ENCODE assay signal across 8 cellular contexts in genomic region chr2:74528600-74529356, GRCh38. TPM values are rescaled to one million over a fixed set of nuclear protein-coding genes. Genes with fewer than 3 reads are reported as not detected.
DNase-seq lines count a peak whose midpoint lies in the region; ATAC-seq and TF ChIP-seq lines count a peak whose summit lies in the region.

No MANE protein-coding gene starts in this region.

- H3K9ac ChIP-seq in HCT116 (ENCODE audit: low read length) (peak overlapping the region; percentile 98), endodermal cell (ENCODE audit: extremely low read depth, low read length, poor library complexity, severe bottlenecking) (peak overlapping the region; percentile 90)

- BruUV-seq in HCT116 (replicated peaks; lab: Mats Ljungman, UMichigan) = TSS peak; percentile 65
- BruUV-seq in OCI-LY7 (replicated peaks; lab: Mats Ljungman, UMichigan) = no TSS peak

- intact Hi-C loops in HCT116 (cut with micrococcal nuclease) (loop anchor here (1.0 kb wide), 2 partner anchors 45 to 74 kb away; partner anchors contain the start of gene TTC31), OCI-LY7 (cut with micrococcal nuclease; ENCODE audit: unreplicated experiment) (loop anchor here (1.0 kb wide), 4 partner anchors 21 to 107 kb away; partner anchors contain the start of genes C2orf81, PCGF1, TTC31 and WDR54)

- H3K4me1 ChIP-seq in HCT116 (ENCODE audit: control insufficient read depth in 1 of 2, insufficient read depth in 2 of 2, low read length in 2 of 2) = peaks cover 14 to 30% of the 10 kb centered on the region in 2 experiments
- H3K4me1 ChIP-seq in OCI-LY7 (ENCODE audit: insufficient read depth, low read length, poor library complexity, severe bottlenecking) = peaks cover 33% of the 10 kb centered on the region
- no peaks in the 10 kb centered on the region for H3K4me1 ChIP-seq in endodermal cell (ENCODE audit: control insufficient read depth, insufficient read depth, low read length)

- H3K4me3 Mint-ChIP-seq in endodermal cell = peak overlapping the region; percentile 98
- peak overlapping the region; percentile 98 for H3K4me3 Mint-ChIP-seq in neural crest cell

- H3K4me2 ChIP-seq in HCT116 (ENCODE audit: low read length) = peak overlapping the region; percentile 86
- peak overlapping the region; percentile 95 for H3K4me2 ChIP-seq in OCI-LY7 (ENCODE audit: low read length)

- RAD21 ChIA-PET in HCT116 (lab: Charles Lee; ENCODE audit: low non-redundant PET in 1 of 2, low total read pairs in 2 of 2, uncharacterized antibody in 2 of 2, unreplicated experiment in 2 of 2) = no interaction called here

- TF ChIP-seq CTCF in GM12872 (IDR thresholded peaks at IDR 0.05; ENCODE audit: insufficient read depth, low read depth, low read length) (peak; percentile 31; the same call in 1 of the 3 replicates), HCT116 (IDR thresholded peaks at IDR 0.05 in 2 of 3, conservative IDR thresholded peaks at IDR 0.05 in 1 of 3; ENCODE audit: borderline replicate concordance in 1 of 3, insufficient read depth in 1 of 3, low read depth in 2 of 3, low read length in 2 of 3) (0 out of 6 replicates have a peak, but pooled peaks of 1 of the 3 experiments have one; percentile 11), OCI-LY7 (conservative IDR thresholded peaks at IDR 0.05; ENCODE audit: low read length) (peak; percentile 56), endodermal cell (conservative IDR thresholded peaks at IDR 0.05) (no peak), neural crest cell (conservative IDR thresholded peaks at IDR 0.05) (no peak)

- H3K27ac Mint-ChIP-seq in endodermal cell = peak overlapping the region; percentile 98
- H3K27ac Mint-ChIP-seq in neural crest cell (ENCODE audit: unreplicated experiment) = peak overlapping the region; percentile 98

- H3K27me3 ChIP-seq in HCT116 (ENCODE audit: insufficient read depth, low read length) (no peaks in the 10 kb centered on the region), endodermal cell (ENCODE audit: control insufficient read depth, insufficient read depth, low read length, poor library complexity, severe bottlenecking) (peaks cover 4% of the 10 kb centered on the region)

- no peaks in the 10 kb centered on the region for H3K9me2 ChIP-seq in HCT116 (ENCODE audit: insufficient read depth)
- no peaks in the 10 kb centered on the region for H3K9me2 ChIP-seq in OCI-LY7 (ENCODE audit: insufficient read depth, low read length)

- H3K27me3 Mint-ChIP-seq in endodermal cell (ENCODE audit: insufficient read depth) = peaks cover 5% of the 10 kb centered on the region
- H3K27me3 Mint-ChIP-seq in neural crest cell (ENCODE audit: low read depth) = peaks cover 6% of the 10 kb centered on the region

- H3K36me3 Mint-ChIP-seq in endodermal cell (ENCODE audit: low read depth) (peaks cover 32% of the 10 kb centered on the region), neural crest cell (ENCODE audit: low read depth) (peaks cover 17% of the 10 kb centered on the region)

- H4K20me1 ChIP-seq in HCT116 (ENCODE audit: insufficient read depth) = no peaks in the 10 kb centered on the region
- peaks cover 5% of the 10 kb centered on the region; the same call in 1 of the 2 replicates for H4K20me1 ChIP-seq in OCI-LY7 (ENCODE audit: insufficient read depth, low read length)

- peaks cover 7% of the 10 kb centered on the region for H3K4me1 Mint-ChIP-seq in endodermal cell
- H3K4me1 Mint-ChIP-seq in neural crest cell = peaks cover 39% of the 10 kb centered on the region

- H3K36me3 ChIP-seq in HCT116 (ENCODE audit: control insufficient read depth in 1 of 2, insufficient read depth in 2 of 2, low read length in 2 of 2) (peaks cover 18 to 27% of the 10 kb centered on the region in 2 experiments), OCI-LY7 (ENCODE audit: insufficient read depth, low read length) (peaks cover 70% of the 10 kb centered on the region), endodermal cell (ENCODE audit: control insufficient read depth, insufficient read depth, low read length) (peaks cover 35% of the 10 kb centered on the region)

- H3K9me3 Mint-ChIP-seq in endodermal cell (no peaks in the 10 kb centered on the region), neural crest cell (peaks cover 2% of the 10 kb centered on the region)

- peak overlapping the region; percentile 98 to 100 for H3K4me3 ChIP-seq in HCT116 (replicated peaks in 1 of 2; ENCODE audit: low read depth in 1 of 2, low read length in 2 of 2)
- H3K4me3 ChIP-seq in OCI-LY7 (ENCODE audit: low read depth, low read length, poor library complexity, severe bottlenecking) = peak overlapping the region; percentile 98
- peak overlapping the region; percentile 99 for H3K4me3 ChIP-seq in endodermal cell (ENCODE audit: low read length)

- peak; percentile 18 for ATAC-seq in HCT116

- 18 to 20% methylated on average over 16 to 29 of the region's 29 CpGs for WGBS in endodermal cell (ENCODE audit: insufficient coverage in 1 of 2, insufficient read length in 1 of 2), 2 experiments

- POLR2A ChIA-PET in HCT116 (lab: Charles Lee) = interaction anchor here (1.4 kb wide), 1 partner anchor 57 kb away, joined by 3 read pairs; the partner anchor contains the start of gene MRPL53
- POLR2A ChIA-PET in OCI-LY7 (lab: Charles Lee) = interaction anchor here (0.6 to 2.6 kb wide), 4 partner anchors 19 to 56 kb away, joined by 3 to 14 read pairs (median 4); partner anchors contain the start of gene MRPL53

- no peak for TF ChIP-seq RAD21 in HCT116 (IDR thresholded peaks at IDR 0.05; ENCODE audit: low read depth)

- no peaks in the 10 kb centered on the region for H3K9me3 ChIP-seq in HCT116 (ENCODE audit: control insufficient read depth in 1 of 2, insufficient read depth in 1 of 2, low read depth in 1 of 2, low read length in 2 of 2)
- no peaks in the 10 kb centered on the region for H3K9me3 ChIP-seq in OCI-LY7 (ENCODE audit: low read length)
- no peaks in the 10 kb centered on the region for H3K9me3 ChIP-seq in endodermal cell (ENCODE audit: control insufficient read depth, low read length)

- DNase-seq in HCT116 (ENCODE audit: low read depth, low spot score) (no peak), OCI-LY7 (ENCODE audit: low spot score) (peak; percentile 45), endodermal cell (no peak), neural crest cell (ENCODE audit: low read depth, low spot score) (no peak), AG20443 (ENCODE audit: low spot score) (no peak), GM19240 (ENCODE audit: insufficient read length, low spot score) (no peak), NCI-H1694 treated with DMSO at 0.1 percent for 48 hours (lab: John Stamatoyannopoulos, UW) (no peak)

- H2AFZ ChIP-seq in HCT116 (ENCODE audit: low read depth, low read length, poor library complexity, severe bottlenecking) (no peak overlapping the region), OCI-LY7 (ENCODE audit: low read length) (peak overlapping the region; percentile 65; the same call in 1 of the 2 replicates)

- CTCF ChIA-PET in HCT116 (lab: Charles Lee) = no interaction called here
- CTCF ChIA-PET in OCI-LY7 (lab: Charles Lee; ENCODE audit: unreplicated experiment) = interaction anchor here (3.6 kb wide), 1 partner anchor 47 kb away, joined by 18 read pairs; the partner anchor contains the start of genes CCDC142 and TTC31

- H3K79me2 ChIP-seq in HCT116 (ENCODE audit: insufficient read depth, low read length) = peaks cover 42% of the 10 kb centered on the region
- peaks cover 37% of the 10 kb centered on the region for H3K79me2 ChIP-seq in OCI-LY7 (ENCODE audit: insufficient read depth, low read depth, low read length)

- H3K27ac ChIP-seq in HCT116 (ENCODE audit: low read depth, low read length) = peak overlapping the region; percentile 94
- H3K27ac ChIP-seq in OCI-LY7 (ENCODE audit: low read depth, low read length, poor library complexity, severe bottlenecking) = peak overlapping the region; percentile 67
- H3K27ac ChIP-seq in endodermal cell (ENCODE audit: low read depth, low read length) = peak overlapping the region; percentile 45

- no peak for TF ChIP-seq POLR2A in HCT116 (IDR thresholded peaks at IDR 0.05; ENCODE audit: borderline replicate concordance, extremely low read depth, insufficient read depth, insufficient read length)

TF ChIP-seq in HCT116, 20 proteins besides CTCF, POLR2A, EP300 and RAD21 (continues in another document):
- no peak for TF ChIP-seq SRF (IDR thresholded peaks at IDR 0.05; ENCODE audit: low read depth)
- TF ChIP-seq JUND (IDR thresholded peaks at IDR 0.05) = no peak
- TF ChIP-seq ZFX (IDR thresholded peaks at IDR 0.05) = no peak
- no peak for TF ChIP-seq SIN3A (IDR thresholded peaks at IDR 0.05; ENCODE audit: low read depth)

RNA-seq across cellular contexts. Expression of gene AUP1, which starts 0.7 kb away (rescaled TPM):
- total RNA-seq in HCT116 (2021; ENCODE audit: unreplicated experiment) (116 TPM), OCI-LY7 (2022) (121 and 122 TPM in 2 replicates), endodermal cell (10 to 100 TPM; 76.3 to 88.9 TPM), neural crest cell (110 and 113 TPM in 2 replicates)
- polyA plus RNA-seq in HCT116 (2012) = 115 and 127 TPM in 2 replicates
- 163 and 188 TPM in 2 replicates for total RNA-seq in OCI-LY7 (2014; rRNA removed; shearing (Covaris generic))
- 120 TPM for polyA plus RNA-seq in endodermal cell (2013, experiment 1 of 2)
- 105 TPM for polyA plus RNA-seq in endodermal cell (2013, experiment 2 of 2)

RNA-seq across cellular contexts. Expression of gene HTRA2, which starts 1.0 kb away (rescaled TPM):
- 36.2 TPM for total RNA-seq in HCT116 (2021; ENCODE audit: unreplicated experiment)
- polyA plus RNA-seq in HCT116 (2012) = 29.0 and 33.4 TPM in 2 replicates
- total RNA-seq in OCI-LY7 (2014; rRNA removed; shearing (Covaris generic)) = 54.8 and 60.4 TPM in 2 replicates
- total RNA-seq in OCI-LY7 (2022) = 50.7 and 59.4 TPM in 2 replicates
- total RNA-seq in endodermal cell = 10 to 100 TPM; 32.8 to 38.9 TPM
- polyA plus RNA-seq in endodermal cell (2013, experiment 1 of 2) = 27.5 TPM
- polyA plus RNA-seq in endodermal cell (2013, experiment 2 of 2) = 26.4 TPM
- 44.7 and 45.4 TPM in 2 replicates for total RNA-seq in neural crest cell

RNA-seq across cellular contexts. Expression of gene DQX1, which starts 2.7 kb away (rescaled TPM):
- total RNA-seq in HCT116 (2021; ENCODE audit: unreplicated experiment) (0.98 TPM), OCI-LY7 (2022) (0.76 and 1.8 TPM in 2 replicates), endodermal cell (1 to 10 TPM in 1 of 2 donors, under 1 TPM in 1; 0.93 to 1.1 TPM), neural crest cell (0.49 and 0.77 TPM in 2 replicates)
- 0.48 and 0.50 TPM in 2 replicates for polyA plus RNA-seq in HCT116 (2012)
- 0.32 and 0.54 TPM in 2 replicates for total RNA-seq in OCI-LY7 (2014; rRNA removed; shearing (Covaris generic))
- polyA plus RNA-seq in endodermal cell (2013, experiment 1 of 2) = 0.64 TPM
- 0.41 TPM for polyA plus RNA-seq in endodermal cell (2013, experiment 2 of 2)

RNA-seq across cellular contexts. Expression of gene TLX2, which starts 14.5 kb away (rescaled TPM):
- total RNA-seq in HCT116 (2021; ENCODE audit: unreplicated experiment) (not detected), OCI-LY7 (2022) (not detected in 2 replicates), endodermal cell (under 1 TPM; 0.22 to 0.27 TPM), neural crest cell (not detected in 2 replicates)
- polyA plus RNA-seq in HCT116 (2012) = 0.04 and 0.06 TPM in 2 replicates
- not detected in 2 replicates for total RNA-seq in OCI-LY7 (2014; rRNA removed; shearing (Covaris generic))
- 0.32 TPM for polyA plus RNA-seq in endodermal cell (2013, experiment 1 of 2)
- 0.50 TPM for polyA plus RNA-seq in endodermal cell (2013, experiment 2 of 2)

RNA-seq across cellular contexts. Expression of gene PCGF1, which starts 21.3 kb away (rescaled TPM):
- total RNA-seq in HCT116 (2021; ENCODE audit: unreplicated experiment) = 39.9 TPM
- polyA plus RNA-seq in HCT116 (2012) = 61.5 and 64.4 TPM in 2 replicates
- total RNA-seq in OCI-LY7 (2014; rRNA removed; shearing (Covaris generic)) = 9.9 and 16.7 TPM in 2 replicates
- total RNA-seq in OCI-LY7 (2022) = 15.9 and 21.5 TPM in 2 replicates
- total RNA-seq in endodermal cell = 10 to 100 TPM; 15.5 to 21.4 TPM
- 22.9 TPM for polyA plus RNA-seq in endodermal cell (2013, experiment 1 of 2)
- 20.5 TPM for polyA plus RNA-seq in endodermal cell (2013, experiment 2 of 2)
- 25.4 and 30.0 TPM in 2 replicates for total RNA-seq in neural crest cell

Comparison
In these comparisons a context has a peak if more than half of its experiments do, and no peak if none do; other contexts are left out.
1. CTCF ChIP-seq: peak in GM12872 (single experiment) and OCI-LY7 (single experiment); none in endodermal cell (single experiment) and neural crest cell (single experiment).
2. Peak in every context shown above with its lines, with median percentiles within 50 percentile points of each other: H3K27ac ChIP-seq and H3K4me3 ChIP-seq.